Comparison of ENCODE assay signal across 2 cellular contexts in genomic region chr16:1960665-1961630, GRCh38.
TF ChIP-seq lines count a peak whose summit lies in the region.

No MANE protein-coding gene starts in this region.

TF ChIP-seq in HEK293, 187 proteins besides CTCF, POLR2A, EP300 and RAD21 (continued from another document and continues in another):
- TF ChIP-seq KLF1 (tag by site-specific recombination; IDR thresholded peaks at IDR 0.05) (no peak), ZNF48 (tag by site-specific recombination; IDR thresholded peaks at IDR 0.05) (no peak), ZNF785 (tag by site-specific recombination; IDR thresholded peaks at IDR 0.05) (no peak), BCL11A (tag by site-specific recombination; IDR thresholded peaks at IDR 0.05; ENCODE audit: low read depth) (no peak; the same call in 1 of the 2 replicates), ZSCAN4 (tag by site-specific recombination; IDR thresholded peaks at IDR 0.05) (no peak), SETDB1 (IDR thresholded peaks at IDR 0.05; ENCODE audit: insufficient read length, low read length) (no peak), ZSCAN16 (tag by site-specific recombination; IDR thresholded peaks at IDR 0.05) (no peak), PRDM2 (tag by site-specific recombination; IDR thresholded peaks at IDR 0.05; ENCODE audit: borderline replicate concordance) (no peak), TRIM28 (IDR thresholded peaks at IDR 0.05; ENCODE audit: borderline replicate concordance, low read length) (peak; percentile 67; the same call in 1 of the 2 replicates), ZNF366 (tag by site-specific recombination; conservative IDR thresholded peaks at IDR 0.05) (peak; percentile 62), ZBTB6 (tag by site-specific recombination; IDR thresholded peaks at IDR 0.05) (peak; percentile 92), ZSCAN18 (tag by site-specific recombination; IDR thresholded peaks at IDR 0.05) (no peak)

TF ChIP-seq in GM12878, 131 proteins besides CTCF, POLR2A, EP300 and RAD21 (continued from another document):
- TF ChIP-seq ELK1 (IDR thresholded peaks at IDR 0.05; ENCODE audit: low read depth, low read length): no peak
- no peak for TF ChIP-seq SUPT20H (IDR thresholded peaks at IDR 0.05; ENCODE audit: borderline replicate concordance, control insufficient read depth, low read depth, low read length)
- TF ChIP-seq ZNF592 (IDR thresholded peaks at IDR 0.05): no peak
- TF ChIP-seq PAX8 (IDR thresholded peaks at IDR 0.05): no peak
- no peak for TF ChIP-seq MEF2A (IDR thresholded peaks at IDR 0.05; ENCODE audit: insufficient read depth, low read depth, low read length)
- TF ChIP-seq ZBTB40 (IDR thresholded peaks at IDR 0.05; ENCODE audit: borderline replicate concordance): no peak
- no peak for TF ChIP-seq WRNIP1 (IDR thresholded peaks at IDR 0.05; ENCODE audit: borderline replicate concordance, low read depth, low read length)
- TF ChIP-seq SPI1 (IDR thresholded peaks at IDR 0.05; ENCODE audit: borderline replicate concordance, insufficient read depth, low read depth, low read length): no peak
- no peak for TF ChIP-seq ATF7 (IDR thresholded peaks at IDR 0.05; ENCODE audit: low read depth)
- TF ChIP-seq TCF12 (IDR thresholded peaks at IDR 0.05; ENCODE audit: low read depth, low read length): no peak
- no peak for TF ChIP-seq STAT1 (conservative IDR thresholded peaks at IDR 0.05)
- TF ChIP-seq USF1 (IDR thresholded peaks at IDR 0.05; ENCODE audit: borderline replicate concordance, extremely low read length, insufficient read depth, low read depth, low read length): no peak
- 0 out of 2 replicates have a peak, but pooled peaks have one; percentile 10 for TF ChIP-seq LARP7 (IDR thresholded peaks at IDR 0.05)
- TF ChIP-seq E4F1 (IDR thresholded peaks at IDR 0.05; ENCODE audit: borderline replicate concordance, partially characterized antibody): no peak
- no peak for TF ChIP-seq ZNF622 (IDR thresholded peaks at IDR 0.05)
- 0 out of 4 replicates have a peak, but pooled peaks of 1 of the 2 experiments have one; percentile 30 for TF ChIP-seq ETV6 (conservative IDR thresholded peaks at IDR 0.05 in 1 of 2, IDR thresholded peaks at IDR 0.05 in 1 of 2; ENCODE audit: borderline replicate concordance in 1 of 2, low read depth in 1 of 2)
- TF ChIP-seq REST (IDR thresholded peaks at IDR 0.05; ENCODE audit: low read depth, low read length): no peak
- no peak for TF ChIP-seq NR2C1 (IDR thresholded peaks at IDR 0.05)
- TF ChIP-seq NFIC (IDR thresholded peaks at IDR 0.05; ENCODE audit: low read depth, low read length): peak; percentile 59
- no peak for TF ChIP-seq TBL1XR1 (IDR thresholded peaks at IDR 0.05; ENCODE audit: low read depth, low read length)
- no peak for TF ChIP-seq YY1 (IDR thresholded peaks at IDR 0.05; ENCODE audit: low read depth, low read length)
TF ChIP-seq in GM12878: peak in this region for 25.
